10 cellular contexts compared by ENCODE assay signal in genomic region chr15:96337991-96338771, GRCh38. TPM values are rescaled to one million over a fixed set of nuclear protein-coding genes. Genes with fewer than 3 reads are reported as not detected.
DNase-seq lines count a peak whose midpoint lies in the region; ATAC-seq and TF ChIP-seq lines count a peak whose summit lies in the region.
"Had no signal": no experiment of that assay in that cellular context is flagged by ENCODE, and none has a peak within 500 bp of the region (broad histone marks: within the 10 kb centered on the region; RNA-seq: fewer than 3 reads in every experiment).

No MANE protein-coding gene starts in this region.

- no peaks in the 10 kb centered on the region for H3K36me3 ChIP-seq in Karpas-422 (ENCODE audit: insufficient read depth, low read length)

- in situ Hi-C loops in ACHN (cut with HindIII; ENCODE audit: low pct_ligation_motif_present, low pct_unique_long_range_greater_than_20kb, low sequenced_read_pairs) = no loop called here
- in situ Hi-C loops in KBM-7 (cut with MboI; ENCODE audit: low pct_unique_long_range_greater_than_20kb, low sequenced_read_pairs) = loop anchor here (25.0 kb wide), 1 partner anchor 1076 kb away; no protein-coding TSS in a partner anchor

- peak overlapping the region; percentile 68 for H3K4me3 ChIP-seq in epithelial cell of esophagus (ENCODE audit: low read length)
- no peak overlapping the region for H3K4me3 ChIP-seq in Karpas-422 (ENCODE audit: low read length)

- TF ChIP-seq CTCF in epithelial cell of esophagus (IDR thresholded peaks at IDR 0.05; ENCODE audit: insufficient read depth, low read depth, low read length, missing control alignments) (no peak), osteocyte (IDR thresholded peaks at IDR 0.05) (no peak)

- peaks cover 19% of the 10 kb centered on the region for H3K4me1 Mint-ChIP-seq in osteocyte (ENCODE audit: unreplicated experiment)

- H3K27ac Mint-ChIP-seq in osteocyte (ENCODE audit: unreplicated experiment) = peak overlapping the region; percentile 96
- H3K27ac Mint-ChIP-seq: activated CD4-positive, alpha-beta T cell treated with anti-CD3 and anti-CD28 coated beads, Interleukin-2, amount 10 ng/mL, durations not matched to agents 24 days and 14 days; CD14-positive monocyte had no signal

- no peaks in the 10 kb centered on the region for H3K9me2 ChIP-seq in Karpas-422 (replicated peaks; ENCODE audit: insufficient read depth, low read length)

- H3K9ac ChIP-seq in Karpas-422 (ENCODE audit: low read length) = no peak overlapping the region

- peaks cover 95% of the 10 kb centered on the region for H3K36me3 Mint-ChIP-seq in osteocyte (ENCODE audit: unreplicated experiment)

- H2AFZ ChIP-seq in Karpas-422 (ENCODE audit: low read length) = no peak overlapping the region

- peak; percentile 1 for DNase-seq in ACHN
- DNase-seq in M059J (ENCODE audit: low read depth) = peak; percentile 50
- DNase-seq in epithelial cell of esophagus (ENCODE audit: low read depth) = no peak
- DNase-seq in osteocyte (ENCODE audit: extremely low spot score, unreplicated experiment) = no peak
- no peak for DNase-seq in KBM-7
- DNase-seq in Karpas-422 = no peak
- DNase-seq in HuH-7.5 (ENCODE audit: low spot score) = no peak

- no peaks in the 10 kb centered on the region for H3K79me2 ChIP-seq in Karpas-422 (ENCODE audit: low read length)

- H3K4me3 Mint-ChIP-seq in osteocyte (ENCODE audit: unreplicated experiment) = peak overlapping the region; percentile 99
- H3K4me3 Mint-ChIP-seq: activated CD4-positive, alpha-beta T cell treated with anti-CD3 and anti-CD28 coated beads, Interleukin-2, amount 10 ng/mL, durations not matched to agents 24 days and 14 days had no signal

- no peaks in the 10 kb centered on the region for H3K27me3 ChIP-seq in Karpas-422 (ENCODE audit: low read length)

- H4K20me1 ChIP-seq in Karpas-422 (ENCODE audit: insufficient read depth, low read depth, low read length) = no peaks in the 10 kb centered on the region

- no peak for ATAC-seq in GM19324 (IDR thresholded peaks at IDR 0.05; ENCODE audit: low FRiP score, unreplicated experiment)

- H3K4me2 ChIP-seq in Karpas-422 (ENCODE audit: low read depth, low read length, poor library complexity, severe bottlenecking) = no peak overlapping the region

- H3K27me3 Mint-ChIP-seq in osteocyte (ENCODE audit: unreplicated experiment) = no peaks in the 10 kb centered on the region

- no peaks in the 10 kb centered on the region for H3K4me1 ChIP-seq in Karpas-422 (ENCODE audit: low read length)

- H3K9me3 ChIP-seq in Karpas-422 (ENCODE audit: low read length) = peaks cover 13% of the 10 kb centered on the region

- no peak overlapping the region for H3K27ac ChIP-seq in Karpas-422 (ENCODE audit: low read length)

- H3K9me3 Mint-ChIP-seq in osteocyte (ENCODE audit: unreplicated experiment) = no peaks in the 10 kb centered on the region

RNA-seq across cellular contexts. Expression of gene NR2F2, which starts 7.7 kb away (rescaled TPM):
- 34.1 and 37.8 TPM in 2 replicates for total RNA-seq in M059J (2014; rRNA removed; shearing (Covaris generic))
- total RNA-seq in osteocyte = 286 and 292 TPM in 2 replicates
- not detected in 2 replicates for total RNA-seq in Karpas-422 (2014; rRNA removed; shearing (Covaris generic); ENCODE audit: low replicate concordance)
- total RNA-seq: activated CD4-positive, alpha-beta T cell treated with anti-CD3 and anti-CD28 coated beads, Interleukin-2, amount 10 ng/mL, durations not matched to agents 24 days and 14 days had no signal

Comparison
In these comparisons a context has a peak if more than half of its experiments do, and no peak if none do; other contexts are left out.
1. DNase-seq: peak in ACHN (single experiment) and M059J (single experiment); none in epithelial cell of esophagus (single experiment), osteocyte (single experiment), KBM-7 (single experiment), Karpas-422 (single experiment) and HuH-7.5 (single experiment).
2. RNA of gene NR2F2, which starts 7.7 kb away (total RNA-seq): 286 to 292 TPM in osteocyte and 34.1 to 37.8 TPM in M059J; not detected in Karpas-422; every median in the first group is over 10 times any median in the second.